ENCODE assay signal across 1 cellular context in genomic region chr2:109467701-109468100, GRCh38.
TF ChIP-seq lines count a peak whose summit lies in the region.

No MANE protein-coding gene starts in this region.

TF ChIP-seq in SK-N-SH treated with all-trans-retinoic acid at 6 μM for 48 hours, 23 proteins besides CTCF, POLR2A, EP300 and RAD21 (continued from another document):
- TF ChIP-seq POU6F1 (CRISPR knock-in tag; IDR thresholded peaks at IDR 0.05; ENCODE audit: borderline replicate concordance, low read depth) = no peak
- no peak for TF ChIP-seq GLIS3 (CRISPR knock-in tag; IDR thresholded peaks at IDR 0.05)
- TF ChIP-seq RARB (CRISPR knock-in tag; IDR thresholded peaks at IDR 0.05) = no peak
- TF ChIP-seq SNAI2 (CRISPR knock-in tag; IDR thresholded peaks at IDR 0.05) = no peak
- TF ChIP-seq PPARA (CRISPR knock-in tag; IDR thresholded peaks at IDR 0.05; ENCODE audit: borderline replicate concordance) = no peak
- no peak for TF ChIP-seq ZNF70 (CRISPR knock-in tag; IDR thresholded peaks at IDR 0.05)
- no peak for TF ChIP-seq TCF4 (CRISPR knock-in tag; IDR thresholded peaks at IDR 0.05; ENCODE audit: borderline replicate concordance)
- no peak for TF ChIP-seq BACH2 (CRISPR knock-in tag; IDR thresholded peaks at IDR 0.05; ENCODE audit: borderline replicate concordance)
- TF ChIP-seq CSDC2 (CRISPR knock-in tag; IDR thresholded peaks at IDR 0.05) = no peak
- TF ChIP-seq CSRNP3 (CRISPR knock-in tag; IDR thresholded peaks at IDR 0.05) = no peak
TF ChIP-seq in SK-N-SH treated with all-trans-retinoic acid at 6 μM for 48 hours: peak in this region for 0.
